16 cellular contexts compared by ENCODE assay signal in genomic region chr4:108560624-108561023, GRCh38. TPM values are rescaled to one million over a fixed set of nuclear protein-coding genes. Genes with fewer than 3 reads are reported as not detected.
DNase-seq lines count a peak whose midpoint lies in the region; ATAC-seq and TF ChIP-seq lines count a peak whose summit lies in the region.
"Had no signal": no experiment of that assay in that cellular context is flagged by ENCODE, and none has a peak within 500 bp of the region (broad histone marks: within the 10 kb centered on the region; RNA-seq: fewer than 3 reads in every experiment).

No MANE protein-coding gene starts in this region.

- intact Hi-C loops in Right ventricle myocardium superior (cut with DNase I), result no loop called here
- intact Hi-C loops in upper lobe of right lung (cut with DNase I), result no loop called here
- intact Hi-C loops in psoas muscle (cut with DNase I), result no loop called here

- H3K9me3 ChIP-seq in right atrium auricular region, result no peaks in the 10 kb centered on the region
- H3K9me3 ChIP-seq in upper lobe of right lung, result no peaks in the 10 kb centered on the region
- no peaks in the 10 kb centered on the region for H3K9me3 ChIP-seq in psoas muscle

- no peak overlapping the region for H3K4me3 Mint-ChIP-seq in activated naive CD8-positive, alpha-beta T cell treated with anti-CD3 and anti-CD28 coated beads for 36 hours
- H3K4me3 Mint-ChIP-seq: activated CD8-positive, alpha-beta T cell treated with anti-CD3 and anti-CD28 coated beads for 36 hours; H9 had no signal

- H3K27ac Mint-ChIP-seq in activated naive CD8-positive, alpha-beta T cell treated with anti-CD3 and anti-CD28 coated beads for 36 hours, result no peak overlapping the region
- H3K27ac Mint-ChIP-seq: activated CD8-positive, alpha-beta T cell treated with anti-CD3 and anti-CD28 coated beads for 36 hours; H9; progenitor cell of endocrine pancreas had no signal

- H3K27ac ChIP-seq in right atrium auricular region (peak overlapping the region in 1 of 2 donors; percentile 41), upper lobe of right lung (peak overlapping the region; percentile 24), psoas muscle (no peak overlapping the region)

- 18 to 22% (median 21%) methylated on average over 4 of the region's 4 CpGs for WGBS in psoas muscle, 3 donors

- H3K4me1 Mint-ChIP-seq in activated naive CD8-positive, alpha-beta T cell treated with anti-CD3 and anti-CD28 coated beads for 36 hours, result peaks cover 4% of the 10 kb centered on the region

- H3K4me1 ChIP-seq in right atrium auricular region, result peaks cover 0 to 21% of the 10 kb centered on the region in 2 donors
- H3K4me1 ChIP-seq in upper lobe of right lung, result peaks cover 4% of the 10 kb centered on the region
- no peaks in the 10 kb centered on the region for H3K4me1 ChIP-seq in psoas muscle

- ATAC-seq in Right ventricle myocardium superior (ENCODE audit: poor library complexity) (peak; percentile 59), upper lobe of right lung (peak; percentile 67), psoas muscle (no peak)
- ATAC-seq: activated CD8-positive, alpha-beta T cell treated with anti-CD3 and anti-CD28 coated beads for 36 hours; SK-N-SH treated with all-trans-retinoic acid at 6 μM for 48 hours had no signal

- H3K36me3 Mint-ChIP-seq in activated naive CD8-positive, alpha-beta T cell treated with anti-CD3 and anti-CD28 coated beads for 36 hours, result peaks cover 1% of the 10 kb centered on the region

- H3K27me3 ChIP-seq in right atrium auricular region (no peaks in the 10 kb centered on the region), upper lobe of right lung (no peaks in the 10 kb centered on the region), psoas muscle (ENCODE audit: insufficient read depth in 3 of 3, low read length in 2 of 3) (no peaks in the 10 kb centered on the region)

- no peak for TF ChIP-seq CTCF in right atrium auricular region (IDR thresholded peaks at IDR 0.05)
- TF ChIP-seq CTCF in fibroblast of mammary gland (conservative IDR thresholded peaks at IDR 0.05; ENCODE audit: control insufficient read depth, insufficient read depth, low read depth, low read length), result no peak
- TF ChIP-seq CTCF in upper lobe of right lung (IDR thresholded peaks at IDR 0.05), result no peak
- TF ChIP-seq CTCF in psoas muscle (IDR thresholded peaks at IDR 0.05), result no peak

- H3K36me3 ChIP-seq in right atrium auricular region, result no peaks in the 10 kb centered on the region
- H3K36me3 ChIP-seq in upper lobe of right lung, result no peaks in the 10 kb centered on the region
- no peaks in the 10 kb centered on the region for H3K36me3 ChIP-seq in psoas muscle (ENCODE audit: insufficient read depth in 1 of 2, low read depth in 1 of 2)

- H3K9me3 Mint-ChIP-seq in activated naive CD8-positive, alpha-beta T cell treated with anti-CD3 and anti-CD28 coated beads for 36 hours, result no peaks in the 10 kb centered on the region
- H3K9me3 Mint-ChIP-seq: activated CD8-positive, alpha-beta T cell treated with anti-CD3 and anti-CD28 coated beads for 36 hours; H9 had no signal

- H3K4me3 ChIP-seq in right atrium auricular region (no peak overlapping the region), fibroblast of mammary gland (ENCODE audit: control insufficient read depth, low read depth, low read length) (no peak overlapping the region), upper lobe of right lung (no peak overlapping the region), psoas muscle (no peak overlapping the region)

- no peaks in the 10 kb centered on the region for H3K27me3 Mint-ChIP-seq in activated naive CD8-positive, alpha-beta T cell treated with anti-CD3 and anti-CD28 coated beads for 36 hours
- H3K27me3 Mint-ChIP-seq: activated CD8-positive, alpha-beta T cell treated with anti-CD3 and anti-CD28 coated beads for 36 hours had no signal

- no peak for DNase-seq in Right ventricle myocardium superior
- no peak for DNase-seq in right atrium auricular region (ENCODE audit: low spot score)
- peak; percentile 31 for DNase-seq in fibroblast of mammary gland (ENCODE audit: low read depth)
- DNase-seq in lung microvascular endothelial cell (ENCODE audit: low read depth in 2 of 2), result peak; percentile 48 to 84
- DNase-seq in upper lobe of right lung, result no peak
- DNase-seq in effector CD8-positive, alpha-beta T cell (lab: John Stamatoyannopoulos, UW), result no peak
- no peak for DNase-seq in psoas muscle
- DNase-seq in activated naive CD8-positive, alpha-beta T cell treated with anti-CD3 and anti-CD28 coated beads for 36 hours, result no peak
- DNase-seq: 8988T; activated CD8-positive, alpha-beta T cell treated with anti-CD3 and anti-CD28 coated beads for 36 hours; cortex of kidney; H9; NCI-H1105 treated with DMSO at 0.1 percent for 48 hours; NCI-H345 had no signal

RNA-seq across cellular contexts. Expression of gene RPL34, which starts 59.8 kb away (rescaled TPM):
- 703 TPM for total RNA-seq in Right ventricle myocardium superior
- total RNA-seq in right atrium auricular region, result 100 to 1,000 TPM; 435 to 652 TPM
- 841 and 951 TPM in 2 replicates for total RNA-seq in lung microvascular endothelial cell
- total RNA-seq in upper lobe of right lung, result 993 TPM
- 100 to 1,000 TPM; 614 to 727 (median 691) TPM for total RNA-seq in psoas muscle
- 1,000 to 10,000 TPM; 1,899 to 2,947 (median 2,473) TPM for polyA plus RNA-seq in psoas muscle
- total RNA-seq in activated naive CD8-positive, alpha-beta T cell treated with anti-CD3 and anti-CD28 coated beads for 36 hours, result 1,000 to 10,000 TPM; 1,572 to 1,710 TPM

Comparison
In these comparisons a context has a peak if more than half of its experiments do, and no peak if none do; other contexts are left out.
1. ATAC-seq: peak in Right ventricle myocardium superior (single experiment) and upper lobe of right lung (single experiment); none in psoas muscle (0 of 4).
2. DNase-seq: peak in fibroblast of mammary gland (single experiment) and lung microvascular endothelial cell (2 of 2); none in Right ventricle myocardium superior (single experiment), right atrium auricular region (single experiment), upper lobe of right lung (single experiment), effector CD8-positive, alpha-beta T cell (single experiment), psoas muscle (0 of 2) and activated naive CD8-positive, alpha-beta T cell treated with anti-CD3 and anti-CD28 coated beads for 36 hours (single experiment).